In genomic region chr12:9673404-9674225, GRCh38 we compare ENCODE assay signal across 9 cellular contexts. TPM values are rescaled to one million over a fixed set of nuclear protein-coding genes. Genes with fewer than 3 reads are reported as not detected.
A peak's percentile ranks its signal among the peaks of the same experiment; 100 is the strongest.
DNase-seq lines count a peak whose midpoint lies in the region; ATAC-seq and TF ChIP-seq lines count a peak whose summit lies in the region.
"Had no signal": no experiment of that assay in that cellular context is flagged by ENCODE, and none has a peak within 500 bp of the region (broad histone marks: within the 10 kb centered on the region; RNA-seq: fewer than 3 reads in every experiment).

No MANE protein-coding gene starts in this region.

- H3K9me2 ChIP-seq in PC-3 (replicated peaks; ENCODE audit: low read length), result no peaks in the 10 kb centered on the region

- BruUV-seq in PC-3 (replicated peaks; lab: Mats Ljungman, UMichigan), result no TSS peak

- H3K79me2 ChIP-seq in PC-3 (ENCODE audit: low read length), result no peaks in the 10 kb centered on the region

- no peaks in the 10 kb centered on the region for H4K20me1 ChIP-seq in PC-3 (ENCODE audit: low read length)

- ATAC-seq in HG02571 (IDR thresholded peaks at IDR 0.05; ENCODE audit: unreplicated experiment) (peak; percentile 37), PC-3 (peak; percentile 97)
- peak; percentile 52 to 56 for ATAC-seq in activated naive CD4-positive, alpha-beta T cell treated with anti-CD3 and anti-CD28 coated beads, Interleukin-2, amount 50 U/mL, for 72 hours

- peak; percentile 88 for DNase-seq in GM03348 (ENCODE audit: low spot score)
- peak; percentile 80 for DNase-seq in PC-3
- DNase-seq in activated naive CD4-positive, alpha-beta T cell treated with anti-CD3 and anti-CD28 coated beads, Interleukin-2, amount 50 U/mL, for 72 hours (ENCODE audit: low spot score in 2 of 2), result peak; percentile 72 to 73
- peak; percentile 29 for DNase-seq in iPS-NIHi7 (ENCODE audit: extremely low spot score)
- DNase-seq in stimulated activated CD8-positive, alpha-beta memory T cell treated with anti-CD3 and anti-CD28 coated beads, Interleukin-15, amount 100 ng/mL, for 24 hours (ENCODE audit: low read depth), result peak; percentile 24
- DNase-seq in occipital lobe (lab: John Stamatoyannopoulos, UW), result no peak
- DNase-seq in suprapubic skin (ENCODE audit: low spot score in 2 of 2), result no peak

- H3F3A ChIP-seq in PC-3 (ENCODE audit: low read length, unreplicated experiment), result no peaks in the 10 kb centered on the region

- H3K36me3 ChIP-seq in PC-3 (ENCODE audit: low read depth, low read length) (no peaks in the 10 kb centered on the region), suprapubic skin (no peaks in the 10 kb centered on the region)

- H3K4me3 ChIP-seq in PC-3 (ENCODE audit: low read length) (no peak overlapping the region; the same call in 1 of the 2 replicates), suprapubic skin (no peak overlapping the region)

- no peaks in the 10 kb centered on the region for H3K9me3 Mint-ChIP-seq in activated naive CD4-positive, alpha-beta T cell treated with anti-CD3 and anti-CD28 coated beads, Interleukin-2, amount 50 U/mL, for 72 hours

- peak overlapping the region; percentile 99 to 100 for H3K27ac Mint-ChIP-seq in activated naive CD4-positive, alpha-beta T cell treated with anti-CD3 and anti-CD28 coated beads, Interleukin-2, amount 50 U/mL, for 72 hours

- peak overlapping the region; percentile 49 for H3K4me2 ChIP-seq in PC-3 (ENCODE audit: low read length)

- H3K27me3 ChIP-seq in PC-3 (ENCODE audit: low read length) (no peaks in the 10 kb centered on the region), suprapubic skin (no peaks in the 10 kb centered on the region)

- peak overlapping the region; percentile 21; the same call in 1 of the 2 replicates for H3K9ac ChIP-seq in PC-3 (ENCODE audit: low read length)

- H3K9me3 ChIP-seq in PC-3 (ENCODE audit: low read length) (no peaks in the 10 kb centered on the region), suprapubic skin (no peaks in the 10 kb centered on the region)

- H3K27ac ChIP-seq in PC-3 (ENCODE audit: low read length), result peak overlapping the region; percentile 66
- H3K27ac ChIP-seq in suprapubic skin, result no peak overlapping the region

- CTCF ChIA-PET in PC-3 (lab: Charles Lee), result no interaction called here

- WGBS in suprapubic skin, result 43% methylated on average over 2 of the region's 6 CpGs

- POLR2A ChIA-PET in PC-3 (lab: Charles Lee; ENCODE audit: unreplicated experiment), result no interaction called here

- H2AFZ ChIP-seq in PC-3 (ENCODE audit: low read length), result peak overlapping the region; percentile 42; the same call in 1 of the 2 replicates

- TF ChIP-seq CTCF in PC-3 (conservative IDR thresholded peaks at IDR 0.05; ENCODE audit: low read depth, low read length) (no peak), suprapubic skin (IDR thresholded peaks at IDR 0.05) (no peak)

- TF ChIP-seq POLR2A in suprapubic skin (IDR thresholded peaks at IDR 0.05), result no peak

- H3K4me1 ChIP-seq in PC-3 (ENCODE audit: insufficient read depth, low read length), result peaks cover 18% of the 10 kb centered on the region
- peaks cover 10% of the 10 kb centered on the region for H3K4me1 ChIP-seq in suprapubic skin

- H3K36me3 Mint-ChIP-seq in activated naive CD4-positive, alpha-beta T cell treated with anti-CD3 and anti-CD28 coated beads, Interleukin-2, amount 50 U/mL, for 72 hours, result peaks cover 65 to 86% of the 10 kb centered on the region in 2 donors

- intact Hi-C loops in PC-3 (cut with micrococcal nuclease), result no loop called here

- TF ChIP-seq EP300 in suprapubic skin (IDR thresholded peaks at IDR 0.05), result no peak

RNA-seq across cellular contexts. Expression of gene CLEC2D, which starts 4.1 kb away (rescaled TPM):
- total RNA-seq in PC-3 (2014; rRNA removed), result 2.9 and 3.3 TPM in 2 replicates
- total RNA-seq in activated naive CD4-positive, alpha-beta T cell treated with anti-CD3 and anti-CD28 coated beads, Interleukin-2, amount 50 U/mL, for 72 hours, result 100 to 1,000 TPM; 182 to 270 TPM
- 11.4 TPM for total RNA-seq in occipital lobe
- 10 to 100 TPM in 1 of 4 donors, 1 to 10 TPM in 3; 2.3 to 12.2 (median 5.0) TPM for total RNA-seq in suprapubic skin

RNA-seq across cellular contexts. Expression of gene CLECL1, which starts 59.3 kb away (rescaled TPM):
- total RNA-seq in PC-3 (2014; rRNA removed), result not detected in 2 replicates
- 1 to 10 TPM; 3.0 to 7.6 TPM for total RNA-seq in activated naive CD4-positive, alpha-beta T cell treated with anti-CD3 and anti-CD28 coated beads, Interleukin-2, amount 50 U/mL, for 72 hours
- total RNA-seq in occipital lobe, result not detected
- not detected for total RNA-seq in suprapubic skin
- total RNA-seq: temporal lobe had no signal

Comparison
In these comparisons a context has a peak if more than half of its experiments do, and no peak if none do; other contexts are left out.
1. DNase-seq: peak in GM03348 (single experiment), PC-3 (single experiment), activated naive CD4-positive, alpha-beta T cell treated with anti-CD3 and anti-CD28 coated beads, Interleukin-2, amount 50 U/mL, for 72 hours (2 of 2), iPS-NIHi7 (single experiment) and stimulated activated CD8-positive, alpha-beta memory T cell treated with anti-CD3 and anti-CD28 coated beads, Interleukin-15, amount 100 ng/mL, for 24 hours (single experiment); none in occipital lobe (single experiment) and suprapubic skin (0 of 2).
2. ATAC-seq: peak in every context shown above with its lines; median percentile 97 in PC-3; 54 in activated naive CD4-positive, alpha-beta T cell treated with anti-CD3 and anti-CD28 coated beads, Interleukin-2, amount 50 U/mL, for 72 hours; 37 in HG02571.
3. RNA of gene CLEC2D, which starts 4.1 kb away (total RNA-seq): 182 to 270 TPM in activated naive CD4-positive, alpha-beta T cell treated with anti-CD3 and anti-CD28 coated beads, Interleukin-2, amount 50 U/mL, for 72 hours; 11.4 TPM in occipital lobe (single experiment), 2.3 to 12.2 TPM in suprapubic skin and 2.9 to 3.3 TPM in PC-3; every median in the first group is over 10 times any median in the second.